ENCODE assay signal across 1 cellular context in genomic region chr1:59967141-59967697, GRCh38.
A peak's percentile ranks its signal among the peaks of the same experiment; 100 is the strongest.
TF ChIP-seq lines count a peak whose summit lies in the region.

No MANE protein-coding gene starts in this region.

TF ChIP-seq in K562, 482 proteins besides CTCF, POLR2A, EP300 and RAD21 (continued from another document and continues in another):
- TF ChIP-seq TSHZ1 (CRISPR knock-in tag; IDR thresholded peaks at IDR 0.05): no peak
- no peak for TF ChIP-seq ELF1 (tag; IDR thresholded peaks at IDR 0.05)
- TF ChIP-seq KDM2B (CRISPR knock-in tag; IDR thresholded peaks at IDR 0.05): no peak
- TF ChIP-seq SFPQ (IDR thresholded peaks at IDR 0.05; ENCODE audit: low read depth, low read length): no peak
- TF ChIP-seq HMG20B (CRISPR knock-in tag; IDR thresholded peaks at IDR 0.05): no peak
- TF ChIP-seq LARP7 (IDR thresholded peaks at IDR 0.05): no peak
- peak; percentile 96 for TF ChIP-seq CBFA2T3 (IDR thresholded peaks at IDR 0.05)
- no peak for TF ChIP-seq MBD2 (IDR thresholded peaks at IDR 0.05; ENCODE audit: borderline replicate concordance, low read depth)
- TF ChIP-seq ZC3H4 (CRISPR knock-in tag; IDR thresholded peaks at IDR 0.05; ENCODE audit: borderline replicate concordance): no peak
- no peak for TF ChIP-seq MAFF (IDR thresholded peaks at IDR 0.05; ENCODE audit: low read length)
- TF ChIP-seq PML (IDR thresholded peaks at IDR 0.05; ENCODE audit: low read length): peak; percentile 88
- TF ChIP-seq ZNF280B (CRISPR knock-in tag; IDR thresholded peaks at IDR 0.05): no peak
- TF ChIP-seq MYBL2 (IDR thresholded peaks at IDR 0.05; ENCODE audit: low read depth): no peak
- TF ChIP-seq MYBL2 (CRISPR knock-in tag; IDR thresholded peaks at IDR 0.05; ENCODE audit: borderline replicate concordance): no peak
- no peak for TF ChIP-seq CHCHD3 (CRISPR knock-in tag; IDR thresholded peaks at IDR 0.05)
- TF ChIP-seq CHD7 (IDR thresholded peaks at IDR 0.05; ENCODE audit: low read depth, low read length): no peak
- no peak for TF ChIP-seq MAFK (IDR thresholded peaks at IDR 0.05; ENCODE audit: low read length)
- no peak for TF ChIP-seq CUX1 (CRISPR knock-in tag; IDR thresholded peaks at IDR 0.05)
- no peak for TF ChIP-seq ZHX1 (conservative IDR thresholded peaks at IDR 0.05; ENCODE audit: low read length)
- no peak for TF ChIP-seq PATZ1 (CRISPR knock-in tag; IDR thresholded peaks at IDR 0.05; ENCODE audit: borderline replicate concordance)
- no peak for TF ChIP-seq GATAD2B (IDR thresholded peaks at IDR 0.05; ENCODE audit: borderline replicate concordance)
- TF ChIP-seq ZNF124 (CRISPR knock-in tag; IDR thresholded peaks at IDR 0.05): no peak
